In the genomic region with DNA sequence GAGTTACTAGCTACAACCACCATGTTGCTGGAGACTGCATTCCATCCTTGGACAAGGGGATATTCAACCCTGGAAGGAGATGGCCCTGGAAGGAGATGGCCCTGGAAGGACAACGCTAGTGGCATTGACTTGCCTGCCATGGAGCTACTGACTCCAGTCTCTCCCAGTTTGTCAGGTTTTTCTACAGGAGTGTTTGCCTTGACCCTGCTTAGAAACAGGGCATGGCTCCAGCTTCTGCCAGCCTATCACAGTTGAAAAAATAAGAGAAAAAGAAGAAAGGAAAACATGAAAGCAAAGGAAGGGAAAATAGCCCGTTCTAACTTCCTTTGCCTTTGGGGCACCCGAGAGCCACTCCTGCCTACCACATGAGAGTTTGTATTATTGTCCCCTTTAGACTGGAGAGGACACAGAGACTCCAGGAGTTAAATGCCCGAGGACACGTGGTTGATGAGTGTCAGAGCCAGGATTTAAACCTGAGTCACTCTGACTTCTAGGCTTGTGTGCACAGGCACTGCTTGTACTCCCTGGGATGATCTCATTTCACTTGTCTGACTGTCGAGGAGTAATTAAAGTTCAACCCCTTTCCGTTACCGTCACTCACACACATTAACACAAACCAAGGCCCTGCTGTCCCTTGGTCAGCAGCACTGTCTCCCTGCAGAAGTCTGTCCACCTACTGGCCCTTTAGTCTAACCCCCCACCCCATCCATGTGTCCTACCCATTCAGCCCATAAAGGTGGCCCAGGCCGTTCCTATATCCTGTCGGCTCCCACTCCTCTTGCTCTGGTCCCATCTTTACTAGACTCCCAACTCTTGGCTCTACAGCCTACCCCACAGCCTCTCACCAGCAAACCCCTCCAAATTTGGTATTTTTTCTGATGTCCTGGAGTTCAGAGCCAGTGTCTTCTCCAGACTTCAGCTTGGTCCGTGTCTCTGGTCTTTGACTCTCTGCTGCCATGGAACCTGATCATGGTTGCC, we compare ENCODE assay signal across 8 cellular contexts. TPM values are rescaled to one million over a fixed set of nuclear protein-coding genes. Genes with fewer than 3 reads are reported as not detected.
DNase-seq lines count a peak whose midpoint lies in the region; TF ChIP-seq lines count a peak whose summit lies in the region.

No MANE protein-coding gene starts in this region.

- no peaks in the 10 kb centered on the region for H3K4me1 ChIP-seq in spleen
- H3K4me1 ChIP-seq in BE2C: peaks cover 35% of the 10 kb centered on the region

- H3K36me3 ChIP-seq in spleen: no peaks in the 10 kb centered on the region
- no peaks in the 10 kb centered on the region for H3K36me3 ChIP-seq in BE2C

- no peaks in the 10 kb centered on the region for H3K9me3 ChIP-seq in spleen
- H3K9me3 ChIP-seq in BE2C: no peaks in the 10 kb centered on the region

- no peak for TF ChIP-seq CTCF in AG09309 (IDR thresholded peaks at IDR 0.05; ENCODE audit: control insufficient read depth, insufficient read depth, low read depth, low read length, missing control alignments)
- no peak for TF ChIP-seq CTCF in spleen (IDR thresholded peaks at IDR 0.05 in 8 of 11, conservative IDR thresholded peaks at IDR 0.05 in 3 of 11)
- no peak for TF ChIP-seq CTCF in BE2C (IDR thresholded peaks at IDR 0.05; ENCODE audit: low read depth, low read length)

- 76 to 86% (median 83%) methylated on average over 11 of the region's 11 CpGs for WGBS in spleen, 5 donors

- no peak overlapping the region for H3K27ac ChIP-seq in spleen

- H3K27me3 ChIP-seq in spleen (replicated peaks in 1 of 7) (no peaks in the 10 kb centered on the region), BE2C (no peaks in the 10 kb centered on the region)

- H3K4me3 ChIP-seq in AG09309 (ENCODE audit: control insufficient read depth, low read depth, low read length): no peak overlapping the region
- no peak overlapping the region for H3K4me3 ChIP-seq in spleen
- H3K4me3 ChIP-seq in BE2C (ENCODE audit: low read depth, low read length): no peak overlapping the region

- no peak for TF ChIP-seq POLR2A in spleen (IDR thresholded peaks at IDR 0.05)

- intact Hi-C loops in spleen (cut with DNase I; ENCODE audit: low total_unique reads): no loop called here

- peak; percentile 38 for DNase-seq in AG09309 (ENCODE audit: low read depth)
- DNase-seq in NCI-H226: peak; percentile 93
- peak; percentile 45 to 91 for DNase-seq in dermis microvascular lymphatic vessel endothelial cell (ENCODE audit: low read depth in 2 of 2)
- DNase-seq in mucosa of gallbladder (ENCODE audit: low spot score): peak; percentile 63
- DNase-seq in spleen: no peak
- no peak for DNase-seq in NOMO-1 treated with DMSO at 0.1 percent for 48 hours (lab: John Stamatoyannopoulos, UW; ENCODE audit: unreplicated experiment)
- no peak for DNase-seq in BE2C
- no peak for DNase-seq in SKM-1 (lab: John Stamatoyannopoulos, UW; ENCODE audit: unreplicated experiment)

RNA-seq across cellular contexts. Expression of a gene that starts 46.1 kb away (rescaled TPM):
- total RNA-seq in dermis microvascular lymphatic vessel endothelial cell: 3.2 and 4.3 TPM in 2 replicates
- 0.17 TPM for total RNA-seq in mucosa of gallbladder
- total RNA-seq in spleen: not detected
- polyA plus RNA-seq in spleen: under 1 TPM; 0.04 to 0.08 (median 0.06) TPM
- polyA plus RNA-seq in BE2C (2012; ENCODE audit: insufficient read depth, insufficient read length, low read depth): 0.25 TPM

RNA-seq across cellular contexts. Expression of a gene that starts 52.2 kb away (rescaled TPM):
- 28.2 and 44.5 TPM in 2 replicates for total RNA-seq in dermis microvascular lymphatic vessel endothelial cell
- total RNA-seq in mucosa of gallbladder: 23.8 TPM
- 1 to 10 TPM in 2 of 7 donors, under 1 TPM in 3, not detected in 2; 0.30 to 2.3 (median 0.89) TPM for total RNA-seq in spleen
- polyA plus RNA-seq in spleen: 1 to 10 TPM in 1 of 3 donors, under 1 TPM in 2; 0.26 to 1.1 (median 0.33) TPM
- not detected for polyA plus RNA-seq in BE2C (2012; ENCODE audit: insufficient read depth, insufficient read length, low read depth)

RNA-seq across cellular contexts. Expression of a gene that starts 52.7 kb away (rescaled TPM):
- total RNA-seq in dermis microvascular lymphatic vessel endothelial cell (89.0 and 103 TPM in 2 replicates), mucosa of gallbladder (65.6 TPM), spleen (100 to 1,000 TPM; 128 to 194 (median 161) TPM)
- polyA plus RNA-seq in spleen: 10 to 100 TPM; 32.9 to 49.5 (median 34.7) TPM
- polyA plus RNA-seq in BE2C (2012; ENCODE audit: insufficient read depth, insufficient read length, low read depth): 21.7 TPM

Comparison
In these comparisons a context has a peak if more than half of its experiments do, and no peak if none do; other contexts are left out.
1. DNase-seq: peak in AG09309 (single experiment), NCI-H226 (single experiment), dermis microvascular lymphatic vessel endothelial cell (2 of 2) and mucosa of gallbladder (single experiment); none in spleen (single experiment), NOMO-1 treated with DMSO at 0.1 percent for 48 hours (single experiment), BE2C (single experiment) and SKM-1 (single experiment).